ENCODE assay signal across 16 cellular contexts in the genomic region with DNA sequence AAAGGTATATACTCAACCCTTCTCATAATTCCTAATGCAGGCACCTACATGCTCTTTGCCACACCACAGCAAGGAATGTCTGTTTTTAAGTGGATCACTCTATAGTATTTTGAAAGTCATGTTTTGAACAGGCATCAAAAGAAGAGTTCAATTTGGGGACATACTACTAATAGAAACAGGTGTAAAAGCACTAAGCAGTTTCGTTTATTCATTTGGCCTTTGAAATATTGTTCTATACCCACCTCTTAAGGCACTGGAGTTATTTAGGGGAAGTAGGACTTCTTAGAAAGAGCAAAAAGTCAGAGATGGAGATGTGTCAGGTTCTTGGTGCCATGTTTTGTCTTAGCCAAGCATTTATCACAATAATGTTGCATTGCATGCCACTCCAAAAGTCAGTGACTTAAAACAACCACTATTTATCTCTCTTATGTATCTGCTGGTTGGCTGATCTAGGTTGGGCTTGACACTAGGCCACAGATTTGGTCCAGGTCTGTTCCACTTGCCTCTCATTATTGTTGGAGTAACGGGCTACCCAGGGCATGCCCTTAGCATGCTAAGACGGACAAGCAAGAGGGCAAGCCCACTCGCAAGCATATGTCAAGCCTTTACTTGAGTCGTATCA.
DNase-seq lines count a peak whose midpoint lies in the region; ATAC-seq and TF ChIP-seq lines count a peak whose summit lies in the region.
"Had no signal": no experiment of that assay in that cellular context is flagged by ENCODE, and none has a peak within 500 bp of the region (broad histone marks: within the 10 kb centered on the region; RNA-seq: fewer than 3 reads in every experiment).

No MANE protein-coding gene starts in this region.

- H3K4me1 ChIP-seq in A673 (ENCODE audit: insufficient read depth, low read length, poor library complexity, severe bottlenecking) (peaks cover 51% of the 10 kb centered on the region), mucosa of descending colon (ENCODE audit: low read depth) (peaks cover 5% of the 10 kb centered on the region)

- ATAC-seq in GM19035 (IDR thresholded peaks at IDR 0.05; ENCODE audit: unreplicated experiment) (peak; percentile 53), HG02678 (IDR thresholded peaks at IDR 0.05; ENCODE audit: unreplicated experiment) (peak; percentile 55), HG03565 (IDR thresholded peaks at IDR 0.05; ENCODE audit: unreplicated experiment) (peak; percentile 44), mucosa of descending colon (no peak)
- no peak for ATAC-seq in activated CD8-positive, alpha-beta T cell treated with anti-CD3 and anti-CD28 coated beads, Interleukin-2, amount 10 ng/mL, durations not matched to agents 7 days and 5 days
- ATAC-seq: activated naive CD4-positive, alpha-beta T cell treated with anti-CD3 and anti-CD28 coated beads, Interleukin-2, amount 50 U/mL, for 72 hours had no signal

- no peaks in the 10 kb centered on the region for H3K27me3 ChIP-seq in A673 (replicated peaks; ENCODE audit: insufficient read depth, low read depth, low read length, poor library complexity)
- H3K27me3 ChIP-seq: neutrophil, transverse colon had no signal

- TF ChIP-seq CTCF in A673 (conservative IDR thresholded peaks at IDR 0.05; ENCODE audit: low read depth, low read length) (no peak), mucosa of descending colon (IDR thresholded peaks at IDR 0.05) (no peak)

- H3K9me3 ChIP-seq in A673 (ENCODE audit: low read depth, low read length, poor library complexity, severe bottlenecking) (no peaks in the 10 kb centered on the region), mucosa of descending colon (no peaks in the 10 kb centered on the region)
- H3K9me3 ChIP-seq: neutrophil, transverse colon had no signal

- CTCF ChIA-PET in A673 (lab: Charles Lee), result no interaction called here
- CTCF ChIA-PET in activated CD8-positive, alpha-beta T cell treated with anti-CD3 and anti-CD28 coated beads, Interleukin-2, amount 10 ng/mL, durations not matched to agents 7 days and 5 days (lab: Charles Lee), result interaction anchor here (4.1 kb wide), 1 partner anchor 278 kb away, joined by 34 read pairs; the partner anchor contains the start of gene ARPC5

- no peak overlapping the region for H3K4me3 Mint-ChIP-seq in activated CD8-positive, alpha-beta T cell treated with anti-CD3 and anti-CD28 coated beads, Interleukin-2, amount 10 ng/mL, durations not matched to agents 7 days and 5 days
- H3K4me3 Mint-ChIP-seq: activated CD4-positive, alpha-beta T cell treated with anti-CD3 and anti-CD28 coated beads, Interleukin-2, amount 10 ng/mL, durations not matched to agents 24 days and 14 days had no signal

- no peak overlapping the region for H3K4me3 ChIP-seq in A673 (ENCODE audit: low read depth, low read length, poor library complexity, severe bottlenecking)
- H3K4me3 ChIP-seq in mucosa of descending colon, result no peak overlapping the region
- H3K4me3 ChIP-seq: transverse colon had no signal

- H3K27ac ChIP-seq in A673 (ENCODE audit: low read depth, low read length, poor library complexity, severe bottlenecking), result peak overlapping the region; percentile 45
- H3K27ac ChIP-seq: HL-60, neutrophil, RWPE1 had no signal

- peaks cover 8% of the 10 kb centered on the region for H3K4me1 Mint-ChIP-seq in activated CD8-positive, alpha-beta T cell treated with anti-CD3 and anti-CD28 coated beads, Interleukin-2, amount 10 ng/mL, durations not matched to agents 7 days and 5 days (ENCODE audit: low read depth)

- POLR2A ChIA-PET in A673 (lab: Charles Lee; ENCODE audit: low non-redundant PET), result no interaction called here
- POLR2A ChIA-PET in activated CD8-positive, alpha-beta T cell treated with anti-CD3 and anti-CD28 coated beads, Interleukin-2, amount 10 ng/mL, durations not matched to agents 7 days and 5 days (lab: Charles Lee), result no interaction called here

- intact Hi-C loops in A673 (cut with micrococcal nuclease; ENCODE audit: unreplicated experiment), result no loop called here
- intact Hi-C loops in mucosa of descending colon (cut with DNase I, micrococcal nuclease), result no loop called here

- no peak overlapping the region for H3K27ac Mint-ChIP-seq in activated CD8-positive, alpha-beta T cell treated with anti-CD3 and anti-CD28 coated beads, Interleukin-2, amount 10 ng/mL, durations not matched to agents 7 days and 5 days
- H3K27ac Mint-ChIP-seq: activated CD4-positive, alpha-beta T cell treated with anti-CD3 and anti-CD28 coated beads, Interleukin-2, amount 10 ng/mL, durations not matched to agents 24 days and 14 days; activated naive CD4-positive, alpha-beta T cell treated with anti-CD3 and anti-CD28 coated beads, Interleukin-2, amount 50 U/mL, for 72 hours had no signal

- H3K36me3 ChIP-seq in A673 (ENCODE audit: insufficient read depth, low read length, poor library complexity, severe bottlenecking) (peaks cover 85% of the 10 kb centered on the region), mucosa of descending colon (ENCODE audit: low read depth) (no peaks in the 10 kb centered on the region)
- H3K36me3 ChIP-seq: neutrophil had no signal

- no peaks in the 10 kb centered on the region for H3K27me3 Mint-ChIP-seq in activated CD8-positive, alpha-beta T cell treated with anti-CD3 and anti-CD28 coated beads, Interleukin-2, amount 10 ng/mL, durations not matched to agents 7 days and 5 days (ENCODE audit: low read depth)
- H3K27me3 Mint-ChIP-seq: activated CD4-positive, alpha-beta T cell treated with anti-CD3 and anti-CD28 coated beads, Interleukin-2, amount 10 ng/mL, durations not matched to agents 24 days and 14 days had no signal

- H3K36me3 Mint-ChIP-seq in activated CD8-positive, alpha-beta T cell treated with anti-CD3 and anti-CD28 coated beads, Interleukin-2, amount 10 ng/mL, durations not matched to agents 7 days and 5 days (ENCODE audit: low read depth), result no peaks in the 10 kb centered on the region

- BruUV-seq in A673 (replicated peaks; lab: Mats Ljungman, UMichigan), result no TSS peak

- no peaks in the 10 kb centered on the region for H3K9me3 Mint-ChIP-seq in activated CD8-positive, alpha-beta T cell treated with anti-CD3 and anti-CD28 coated beads, Interleukin-2, amount 10 ng/mL, durations not matched to agents 7 days and 5 days (ENCODE audit: insufficient read depth)
- H3K9me3 Mint-ChIP-seq: activated CD4-positive, alpha-beta T cell treated with anti-CD3 and anti-CD28 coated beads, Interleukin-2, amount 10 ng/mL, durations not matched to agents 24 days and 14 days; activated naive CD4-positive, alpha-beta T cell treated with anti-CD3 and anti-CD28 coated beads, Interleukin-2, amount 50 U/mL, for 72 hours had no signal

- DNase-seq in A673 (ENCODE audit: low spot score), result no peak
- no peak for DNase-seq in globus pallidus (ENCODE audit: low spot score)
- no peak for DNase-seq in mucosa of descending colon
- no peak for DNase-seq in activated CD8-positive, alpha-beta T cell treated with anti-CD3 and anti-CD28 coated beads, Interleukin-2, amount 10 ng/mL, durations not matched to agents 7 days and 5 days
- DNase-seq in stimulated activated naive CD4-positive, alpha-beta T cell treated with Interleukin-2 at 50 U/mL for 16 hours (lab: John Stamatoyannopoulos, UW), result no peak
- DNase-seq: activated CD4-positive, alpha-beta T cell treated with anti-CD3 and anti-CD28 coated beads, Interleukin-2, amount 10 ng/mL, durations not matched to agents 24 days and 14 days; NCI-H1930; stimulated activated CD4-positive, alpha-beta T cell treated with anti-CD3 and anti-CD28 coated beads, Interleukin-2, amount 100 ng/mL, for 24 hours; transverse colon had no signal

Comparison
In these comparisons a context has a peak if more than half of its experiments do, and no peak if none do; other contexts are left out.
1. ATAC-seq: peak in GM19035 (single experiment), HG02678 (single experiment) and HG03565 (single experiment); none in mucosa of descending colon (single experiment) and activated CD8-positive, alpha-beta T cell treated with anti-CD3 and anti-CD28 coated beads, Interleukin-2, amount 10 ng/mL, durations not matched to agents 7 days and 5 days (single experiment).